In the genomic region with DNA sequence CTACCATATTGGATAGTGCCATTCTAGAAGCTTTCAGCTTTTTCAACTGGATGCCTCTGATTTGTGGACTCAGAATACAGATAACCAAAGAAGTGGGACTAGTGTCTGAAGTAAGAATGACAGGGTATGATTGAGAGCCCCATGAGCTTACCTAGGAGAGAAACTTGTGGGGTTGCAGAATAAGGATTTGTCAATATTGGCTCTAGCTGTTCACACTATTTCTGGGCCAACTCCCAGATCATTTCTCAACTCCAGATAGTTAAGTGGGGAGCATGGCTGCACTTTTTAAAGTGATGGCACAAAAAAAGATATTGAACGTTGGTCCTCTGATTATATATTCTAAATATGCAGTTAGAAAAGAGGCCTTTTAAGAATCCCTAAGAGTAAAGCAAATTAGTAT, we compare ENCODE assay signal across 26 cellular contexts.
"Had no signal": no experiment of that assay in that cellular context is flagged by ENCODE, and none has a peak within 500 bp of the region (broad histone marks: within the 10 kb centered on the region; RNA-seq: fewer than 3 reads in every experiment).

No MANE protein-coding gene starts in this region.

- H3K9me3 ChIP-seq: esophagus muscularis mucosa, heart right ventricle, left ventricle myocardium inferior, spleen, suprapubic skin, tibial artery had no signal

- H3K27me3 Mint-ChIP-seq: activated CD8-positive, alpha-beta T cell treated with anti-CD3 and anti-CD28 coated beads for 36 hours; activated naive CD8-positive, alpha-beta T cell treated with anti-CD3 and anti-CD28 coated beads, Interleukin-2, amount 50 U/mL, for 24 hours; naive B cell; T-helper 17 cell had no signal

- DNase-seq: activated CD4-positive, alpha-beta T cell treated with anti-CD3 and anti-CD28 coated beads for 48 hours; activated CD8-positive, alpha-beta T cell treated with anti-CD3 and anti-CD28 coated beads for 36 hours; activated effector memory CD4-positive, alpha-beta T cell treated with Interleukin-2 at 50 U/mL for 16 hours; activated naive CD4-positive, alpha-beta T cell treated with anti-CD3 and anti-CD28 coated beads for 36 hours; activated naive CD8-positive, alpha-beta T cell treated with anti-CD3 and anti-CD28 coated beads, Interleukin-2, amount 50 U/mL, for 24 hours; amygdala; central memory CD4-positive, alpha-beta T cell; endodermal cell; foreskin melanocyte; heart right ventricle; kidney glomerular epithelial cell; left ventricle myocardium inferior; mammary epithelial cell; naive B cell; occipital lobe; right cardiac atrium; spleen; stimulated activated naive CD4-positive, alpha-beta T cell; T-helper 17 cell; T1000; tibial artery; WERI-Rb-1 had no signal

- H3K27ac ChIP-seq: esophagus muscularis mucosa, heart right ventricle, left ventricle myocardium inferior, spleen, suprapubic skin, tibial artery, WERI-Rb-1 had no signal

- H3K27ac Mint-ChIP-seq: activated CD8-positive, alpha-beta T cell treated with anti-CD3 and anti-CD28 coated beads for 36 hours; activated naive CD4-positive, alpha-beta T cell treated with anti-CD3 and anti-CD28 coated beads for 36 hours; activated naive CD8-positive, alpha-beta T cell treated with anti-CD3 and anti-CD28 coated beads, Interleukin-2, amount 50 U/mL, for 24 hours; endodermal cell; mesothelial cell of epicardium; T-helper 17 cell had no signal

- H3K4me3 ChIP-seq: esophagus muscularis mucosa, heart right ventricle, left ventricle myocardium inferior, spleen, suprapubic skin, tibial artery had no signal

- H3K36me3 ChIP-seq: left ventricle myocardium inferior, suprapubic skin, tibial artery had no signal

- H3K9me3 Mint-ChIP-seq: activated CD8-positive, alpha-beta T cell treated with anti-CD3 and anti-CD28 coated beads for 36 hours; activated naive CD4-positive, alpha-beta T cell treated with anti-CD3 and anti-CD28 coated beads for 36 hours; activated naive CD8-positive, alpha-beta T cell treated with anti-CD3 and anti-CD28 coated beads, Interleukin-2, amount 50 U/mL, for 24 hours; endodermal cell; mesothelial cell of epicardium; naive B cell had no signal

- ATAC-seq: activated CD4-positive, CD25-positive, alpha-beta regulatory T cell treated with anti-CD3 and anti-CD28 coated beads, Interleukin-2, amount 50 U/mL, for 24 hours; activated CD8-positive, alpha-beta T cell treated with anti-CD3 and anti-CD28 coated beads for 36 hours; activated naive CD8-positive, alpha-beta T cell treated with anti-CD3 and anti-CD28 coated beads, Interleukin-2, amount 50 U/mL, for 24 hours; heart right ventricle; right cardiac atrium; T-helper 17 cell had no signal

- H3K4me3 Mint-ChIP-seq: activated CD8-positive, alpha-beta T cell treated with anti-CD3 and anti-CD28 coated beads for 36 hours; activated naive CD4-positive, alpha-beta T cell treated with anti-CD3 and anti-CD28 coated beads for 36 hours; activated naive CD8-positive, alpha-beta T cell treated with anti-CD3 and anti-CD28 coated beads, Interleukin-2, amount 50 U/mL, for 24 hours; endodermal cell; mesothelial cell of epicardium; T-helper 17 cell had no signal

- H3K27me3 ChIP-seq: esophagus muscularis mucosa, heart right ventricle, spleen, suprapubic skin, tibial artery had no signal
